Comparison of ENCODE assay signal across 13 cellular contexts in the genomic region with DNA sequence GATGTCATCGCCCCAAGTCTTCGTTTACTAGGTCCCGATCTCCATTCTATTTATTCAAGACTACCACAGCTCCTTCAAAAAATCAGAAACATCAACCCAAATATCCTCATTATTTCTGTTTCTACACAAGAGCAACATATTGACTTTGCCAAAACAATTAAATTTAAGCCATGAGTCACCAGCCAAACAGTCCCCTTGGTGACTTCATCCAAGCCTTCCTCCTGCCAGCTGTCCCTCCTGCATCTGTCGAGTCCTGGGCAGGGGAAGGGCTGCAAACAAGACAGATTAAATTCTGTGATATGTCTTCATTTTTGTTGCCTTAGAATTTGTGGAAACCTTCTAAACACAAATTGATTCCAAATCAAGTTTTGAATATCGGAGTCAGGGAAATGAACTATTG.
DNase-seq lines count a peak whose midpoint lies in the region; ATAC-seq, FAIRE-seq and TF ChIP-seq lines count a peak whose summit lies in the region.
"Had no signal": no experiment of that assay in that cellular context is flagged by ENCODE, and none has a peak within 500 bp of the region (broad histone marks: within the 10 kb centered on the region; RNA-seq: fewer than 3 reads in every experiment).

No MANE protein-coding gene starts in this region.

- H3K9me3 ChIP-seq in astrocyte (ENCODE audit: insufficient read depth, low read depth, low read length) (no peaks in the 10 kb centered on the region), mucosa of descending colon (no peaks in the 10 kb centered on the region)
- H3K9me3 ChIP-seq: lower lobe of right lung had no signal

- peak; percentile 55 for ATAC-seq in mucosa of descending colon
- ATAC-seq in HG03280 (IDR thresholded peaks at IDR 0.05; ENCODE audit: unreplicated experiment) = no peak
- ATAC-seq: stimulated activated effector memory CD8-positive, alpha-beta T cell treated with anti-CD3 and anti-CD28 coated beads, Interleukin-12 subunit alpha, Interleukin-12 subunit beta, amount 100 ng/mL, for 72 hours had no signal

- H3K4me1 ChIP-seq in astrocyte (ENCODE audit: insufficient read depth, low read length) = no peaks in the 10 kb centered on the region
- H3K4me1 ChIP-seq in mucosa of descending colon (ENCODE audit: low read depth) = no peaks in the 10 kb centered on the region
- H3K4me1 ChIP-seq: lower lobe of right lung had no signal

- no peaks in the 10 kb centered on the region for H3K27me3 Mint-ChIP-seq in astrocyte (ENCODE audit: low read depth, unreplicated experiment)

- no peak overlapping the region for H3K4me3 Mint-ChIP-seq in astrocyte (ENCODE audit: unreplicated experiment)
- H3K4me3 Mint-ChIP-seq: stimulated activated effector memory CD8-positive, alpha-beta T cell treated with anti-CD3 and anti-CD28 coated beads, Interleukin-12 subunit alpha, Interleukin-12 subunit beta, amount 100 ng/mL, for 72 hours had no signal

- H3K4me2 ChIP-seq in astrocyte (ENCODE audit: low read length) = no peak overlapping the region

- in situ Hi-C loops in ACHN (cut with HindIII; ENCODE audit: low pct_ligation_motif_present, low pct_unique_long_range_greater_than_20kb, low sequenced_read_pairs) = no loop called here

- intact Hi-C loops in mucosa of descending colon (cut with DNase I, micrococcal nuclease) = no loop called here

- peaks cover 3% of the 10 kb centered on the region for H3K27me3 ChIP-seq in astrocyte (ENCODE audit: insufficient read depth, low read length)

- H3K9ac ChIP-seq in astrocyte (ENCODE audit: low read length) = no peak overlapping the region

- DNase-seq in COR-L47 (lab: John Stamatoyannopoulos, UW) (peak; percentile 11), NB4 (ENCODE audit: low read depth) (peak; percentile 49), astrocyte (ENCODE audit: low read depth) (peak; percentile 56), mucosa of descending colon (no peak), GM10266 (ENCODE audit: extremely low spot score) (no peak), ACHN (no peak), activated gamma-delta T cell (lab: John Stamatoyannopoulos, UW) (no peak)
- DNase-seq: lower lobe of right lung, NCI-H510A, small intestine had no signal

- no peak overlapping the region for H3K27ac ChIP-seq in astrocyte (ENCODE audit: low read depth, low read length)
- H3K27ac ChIP-seq: lower lobe of right lung had no signal

- no peak overlapping the region for H3K27ac Mint-ChIP-seq in astrocyte (ENCODE audit: unreplicated experiment)
- H3K27ac Mint-ChIP-seq: activated T-helper 2 cell treated with anti-CD3 and anti-CD28 coated beads, Interferon-gamma antibody, Interleukin-2, Interleukin-4, amounts not matched to agents 10 μg/mL and 5 μg/mL and 100 μg/mL, durations not matched to agents 14 hours and 24 hours and 36 hours; stimulated activated effector memory CD8-positive, alpha-beta T cell treated with anti-CD3 and anti-CD28 coated beads, Interleukin-12 subunit alpha, Interleukin-12 subunit beta, amount 100 ng/mL, for 72 hours had no signal

- H3K4me3 ChIP-seq in NB4 (ENCODE audit: low read depth, low read length) (no peak overlapping the region), astrocyte (ENCODE audit: insufficient read depth, low read depth, low read length) (no peak overlapping the region), mucosa of descending colon (no peak overlapping the region)
- H3K4me3 ChIP-seq: lower lobe of right lung had no signal

- peaks cover 3% of the 10 kb centered on the region for H3K9me3 Mint-ChIP-seq in astrocyte (ENCODE audit: unreplicated experiment)
- H3K9me3 Mint-ChIP-seq: activated T-helper 2 cell treated with anti-CD3 and anti-CD28 coated beads, Interferon-gamma antibody, Interleukin-2, Interleukin-4, amounts not matched to agents 10 μg/mL and 5 μg/mL and 100 μg/mL, durations not matched to agents 14 hours and 24 hours and 36 hours; stimulated activated effector memory CD8-positive, alpha-beta T cell treated with anti-CD3 and anti-CD28 coated beads, Interleukin-12 subunit alpha, Interleukin-12 subunit beta, amount 100 ng/mL, for 72 hours had no signal

- TF ChIP-seq CTCF in NB4 (IDR thresholded peaks at IDR 0.05; ENCODE audit: low read depth, low read length) = no peak
- no peak for TF ChIP-seq CTCF in astrocyte (IDR thresholded peaks at IDR 0.05; ENCODE audit: insufficient read depth, low read depth, low read length)
- no peak for TF ChIP-seq CTCF in mucosa of descending colon (IDR thresholded peaks at IDR 0.05)
- TF ChIP-seq CTCF in GM10266 (IDR thresholded peaks at IDR 0.05; ENCODE audit: control insufficient read depth, insufficient read depth, low read depth, missing control alignments) = no peak

- no peaks in the 10 kb centered on the region for H3K4me1 Mint-ChIP-seq in astrocyte (ENCODE audit: low read depth, unreplicated experiment)

- H3K36me3 ChIP-seq in astrocyte (ENCODE audit: insufficient read depth, low read length) (no peaks in the 10 kb centered on the region), mucosa of descending colon (ENCODE audit: low read depth) (no peaks in the 10 kb centered on the region)
- H3K36me3 ChIP-seq: lower lobe of right lung had no signal

- no peaks in the 10 kb centered on the region for H3K36me3 Mint-ChIP-seq in astrocyte (ENCODE audit: low read depth, unreplicated experiment)
- H3K36me3 Mint-ChIP-seq: stimulated activated effector memory CD8-positive, alpha-beta T cell treated with anti-CD3 and anti-CD28 coated beads, Interleukin-12 subunit alpha, Interleukin-12 subunit beta, amount 100 ng/mL, for 72 hours had no signal

- no peaks in the 10 kb centered on the region for H3K79me2 ChIP-seq in astrocyte (ENCODE audit: insufficient read depth, low read length)

- no peak overlapping the region for H2AFZ ChIP-seq in astrocyte (ENCODE audit: low read depth, low read length)

- H4K20me1 ChIP-seq in astrocyte (ENCODE audit: insufficient read depth, low read length) = no peaks in the 10 kb centered on the region

- FAIRE-seq in astrocyte (lab: Jason Lieb, UNC) = no peak
- FAIRE-seq: small intestine had no signal

- TF ChIP-seq POLR2A in NB4 (IDR thresholded peaks at IDR 0.05; ENCODE audit: extremely low read depth, insufficient read length) = no peak

Comparison
In these comparisons a context has a peak if more than half of its experiments do, and no peak if none do; other contexts are left out.
1. DNase-seq: peak in COR-L47 (single experiment), NB4 (single experiment) and astrocyte (single experiment); none in mucosa of descending colon (0 of 3), GM10266 (single experiment), ACHN (single experiment) and activated gamma-delta T cell (single experiment).